In genomic region chr1:62417351-62417999, GRCh38 we compare ENCODE assay signal across 2 cellular contexts.
TF ChIP-seq lines count a peak whose summit lies in the region.

No MANE protein-coding gene starts in this region.

TF ChIP-seq in SK-N-SH, 30 proteins besides CTCF, POLR2A, EP300 and RAD21 (continued from another document):
- no peak for TF ChIP-seq POLR2AphosphoS5 (IDR thresholded peaks at IDR 0.05; ENCODE audit: low read depth, low read length)
- no peak for TF ChIP-seq ELF1 (IDR thresholded peaks at IDR 0.05)
- 0 out of 2 replicates have a peak, but pooled peaks have one; percentile 15 for TF ChIP-seq FOSL2 (IDR thresholded peaks at IDR 0.05; ENCODE audit: borderline replicate concordance, low read depth)
- no peak for TF ChIP-seq TCF12 (IDR thresholded peaks at IDR 0.05)
- no peak for TF ChIP-seq REST (IDR thresholded peaks at IDR 0.05; ENCODE audit: low read depth, low read length)
- no peak for TF ChIP-seq YY1 (IDR thresholded peaks at IDR 0.05; ENCODE audit: low read depth)
- 0 out of 2 replicates have a peak, but pooled peaks have one; percentile 12 for TF ChIP-seq NFIC (IDR thresholded peaks at IDR 0.05; ENCODE audit: borderline replicate concordance)
- no peak for TF ChIP-seq PBX3 (IDR thresholded peaks at IDR 0.05)
- no peak for TF ChIP-seq GABPA (IDR thresholded peaks at IDR 0.05; ENCODE audit: low read depth)
- TF ChIP-seq MEF2A (IDR thresholded peaks at IDR 0.05; ENCODE audit: borderline replicate concordance, low read depth) = no peak
- TF ChIP-seq JUND (IDR thresholded peaks at IDR 0.05) = 0 out of 2 replicates have a peak, but pooled peaks have one; percentile 24
- TF ChIP-seq FOXJ3 (CRISPR knock-in tag; IDR thresholded peaks at IDR 0.05) = no peak
- no peak for TF ChIP-seq RXRA (IDR thresholded peaks at IDR 0.05; ENCODE audit: borderline replicate concordance, low read depth)
- no peak for TF ChIP-seq TAF1 (IDR thresholded peaks at IDR 0.05; ENCODE audit: borderline replicate concordance, low read depth, low read length)
- no peak for TF ChIP-seq GATA2 (CRISPR knock-in tag; IDR thresholded peaks at IDR 0.05)
- no peak for TF ChIP-seq USF2 (IDR thresholded peaks at IDR 0.05; ENCODE audit: borderline replicate concordance, low read depth, low read length)

TF ChIP-seq in endothelial cell of umbilical vein, 7 proteins besides CTCF, POLR2A, EP300 and RAD21:
- TF ChIP-seq JUN (IDR thresholded peaks at IDR 0.05; ENCODE audit: borderline replicate concordance, insufficient read depth, insufficient read length, low read depth) = no peak
- peak; percentile 12 for TF ChIP-seq FOS (IDR thresholded peaks at IDR 0.05; ENCODE audit: borderline replicate concordance, insufficient read depth, low read length)
